20 cellular contexts compared by ENCODE assay signal in the genomic region with DNA sequence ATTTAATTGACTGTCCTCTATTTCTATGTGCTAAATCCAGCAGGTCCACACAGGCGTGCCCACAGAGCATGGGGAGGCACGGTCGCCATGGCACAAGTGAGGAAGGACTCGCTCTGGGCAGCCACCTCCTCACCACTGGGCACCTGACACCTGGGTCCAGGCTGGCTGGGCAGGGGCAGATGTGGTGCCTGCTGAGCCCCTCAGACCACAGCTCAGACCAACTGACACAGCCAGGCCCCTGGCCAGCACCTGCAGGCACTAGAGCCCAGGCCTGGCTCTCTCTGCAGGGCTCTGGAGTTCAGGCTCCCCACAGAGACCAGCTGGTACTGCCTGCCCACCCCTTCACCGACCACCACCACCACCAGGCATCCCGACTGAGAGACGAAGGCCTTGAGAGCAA. TPM values are rescaled to one million over a fixed set of nuclear protein-coding genes. Genes with fewer than 3 reads are reported as not detected.
A peak's percentile ranks its signal among the peaks of the same experiment; 100 is the strongest.
DNase-seq lines count a peak whose midpoint lies in the region; FAIRE-seq and TF ChIP-seq lines count a peak whose summit lies in the region.
"Had no signal": no experiment of that assay in that cellular context is flagged by ENCODE, and none has a peak within 500 bp of the region (broad histone marks: within the 10 kb centered on the region; RNA-seq: fewer than 3 reads in every experiment).

No MANE protein-coding gene starts in this region.

- in situ Hi-C loops in transverse colon (cut with MboI; ENCODE audit: low pct_ligation_motif_present in 1 of 4, low pct_unique_long_range_greater_than_20kb in 1 of 4, low sequenced_read_pairs in 3 of 4) = no loop called here

- H4K20me1 ChIP-seq in BLaER1 treated with 17β-estradiol and CSF1 and Interleukin-3, amounts not matched to agents 10 nM and 100 nM = 0 out of 22 replicates have a peak, but pooled peaks cover 0 to 4% (median 0%) of the 10 kb centered on the region in 11 experiments
- no peaks in the 10 kb centered on the region for H4K20me1 ChIP-seq in H9 (ENCODE audit: control insufficient read depth, insufficient read depth, insufficient read length)

- no peak overlapping the region for H4K8ac ChIP-seq in H9 (replicated peaks; ENCODE audit: insufficient read length, low read depth, low read length)

- intact Hi-C loops in kidney (cut with DNase I) = no loop called here
- intact Hi-C loops in posterior vena cava (cut with DNase I) = loop anchor here in 1 of 2 donors (10.0 kb wide), 1 partner anchor 1895 kb away; no protein-coding TSS in a partner anchor
- intact Hi-C loops in transverse colon (cut with DNase I; ENCODE audit: low total_unique reads) = no loop called here

- no peak overlapping the region for H2AK5ac ChIP-seq in H9 (ENCODE audit: insufficient read length, low read length)

- TF ChIP-seq CTCF in H9 (conservative IDR thresholded peaks at IDR 0.05) (no peak), kidney (IDR thresholded peaks at IDR 0.05; ENCODE audit: borderline replicate concordance, extremely low read depth, insufficient read depth) (no peak), transverse colon (IDR thresholded peaks at IDR 0.05) (no peak)

- no peak for TF ChIP-seq POLR2A in transverse colon (IDR thresholded peaks at IDR 0.05)

- H3K9ac ChIP-seq in BLaER1 treated with 17β-estradiol and CSF1 and Interleukin-3, amounts not matched to agents 10 nM and 100 nM = no peak overlapping the region
- H3K9ac ChIP-seq in H9 (ENCODE audit: extremely low read depth, insufficient read length, low read length) (no peak overlapping the region), kidney (ENCODE audit: low read length in 2 of 2) (no peak overlapping the region)

- no peak overlapping the region for H3K4ac ChIP-seq in H9 (ENCODE audit: low read depth, low read length)

- no peak overlapping the region for H2BK15ac ChIP-seq in H9 (ENCODE audit: low read depth, low read length)

- peaks cover 4% of the 10 kb centered on the region in 2 experiments; a peak in 3 of 5 replicates for H3K9me3 Mint-ChIP-seq in H9

- no peak for FAIRE-seq in kidney (lab: Jason Lieb, UNC)
- FAIRE-seq: H54, K562 had no signal

- H3K4me3 ChIP-seq in BLaER1 treated with 17β-estradiol and CSF1 and Interleukin-3, amounts not matched to agents 10 nM and 100 nM = no peak overlapping the region
- H3K4me3 ChIP-seq in kidney (ENCODE audit: low read length in 2 of 2) = no peak overlapping the region
- no peak overlapping the region for H3K4me3 ChIP-seq in transverse colon
- H3K4me3 ChIP-seq: K562, MG63 had no signal

- WGBS in H9 (ENCODE audit: extremely low coverage, insufficient read length, low lambda C conversion rate) = no CpG with 5 or more reads among the region's 7 CpGs
- 96 to 100% methylated on average over 2 to 7 of the region's 7 CpGs for WGBS in transverse colon (ENCODE audit: low coverage in 1 of 2), 2 donors

- H2BK20ac ChIP-seq in H9 (ENCODE audit: low read depth, low read length, poor library complexity, severe bottlenecking) = no peak overlapping the region

- H3K4me1 ChIP-seq in BLaER1 treated with 17β-estradiol and CSF1 and Interleukin-3, amounts not matched to agents 10 nM and 100 nM = peaks cover 8 to 15% (median 11%) of the 10 kb centered on the region in 10 experiments; a peak in 19 of 20 replicates
- no peaks in the 10 kb centered on the region for H3K4me1 ChIP-seq in H9 (ENCODE audit: insufficient read depth, low read length)
- no peaks in the 10 kb centered on the region for H3K4me1 ChIP-seq in kidney (ENCODE audit: control insufficient read depth in 1 of 2, insufficient read depth in 1 of 2, low read depth in 1 of 2, low read length in 2 of 2)
- H3K4me1 ChIP-seq in transverse colon = no peaks in the 10 kb centered on the region

- no peaks in the 10 kb centered on the region for H3K79me1 ChIP-seq in H9 (ENCODE audit: insufficient read depth, low read depth, low read length, poor library complexity, severe bottlenecking)

- TF ChIP-seq EP300 in transverse colon (IDR thresholded peaks at IDR 0.05; ENCODE audit: low read depth) = no peak

- H2AFZ ChIP-seq in H9 (ENCODE audit: low read length) = no peak overlapping the region

- no peak overlapping the region for H3K27ac ChIP-seq in BLaER1 treated with 17β-estradiol and CSF1 and Interleukin-3, amounts not matched to agents 10 nM and 100 nM
- H3K27ac ChIP-seq in H9 (ENCODE audit: insufficient read length, low read depth, low read length) (no peak overlapping the region), kidney (ENCODE audit: low read depth in 2 of 2, low read length in 2 of 2) (no peak overlapping the region), transverse colon (no peak overlapping the region)

- peak overlapping the region in 10 of 11 experiments; percentile 19 to 69 (median 44); a peak in 21 of 22 replicates for H3K4me2 ChIP-seq in BLaER1 treated with 17β-estradiol and CSF1 and Interleukin-3, amounts not matched to agents 10 nM and 100 nM
- no peak overlapping the region for H3K4me2 ChIP-seq in H9 (ENCODE audit: insufficient read depth, insufficient read length, low read length)

- no peak overlapping the region for H2BK12ac ChIP-seq in H9 (ENCODE audit: insufficient read length, low read depth, low read length)

- H3K14ac ChIP-seq in H9 (ENCODE audit: insufficient read depth, low read length) = peak overlapping the region; percentile 58; the same call in 1 of the 2 replicates

- H2BK5ac ChIP-seq in H9 (ENCODE audit: insufficient read length, low read length) = no peak overlapping the region

- H2BK120ac ChIP-seq in H9 (ENCODE audit: low read depth, low read length, poor library complexity, severe bottlenecking) = no peak overlapping the region

- H3K27ac Mint-ChIP-seq in H9 = peak overlapping the region in 1 of 3 experiments; percentile 52; a peak in 1 of 7 replicates

- no peaks in the 10 kb centered on the region for H3K23me2 ChIP-seq in H9 (ENCODE audit: insufficient read length, low read depth, low read length, poor library complexity, severe bottlenecking)

- H3K36me3 Mint-ChIP-seq in H9 (ENCODE audit: insufficient read depth in 1 of 3, low read depth in 3 of 3) = peaks cover 0 to 3% (median 0%) of the 10 kb centered on the region in 3 experiments; a peak in 3 of 7 replicates
- H3K36me3 Mint-ChIP-seq: CD4-positive, alpha-beta memory T cell had no signal

- H3T11ph ChIP-seq in H9 (ENCODE audit: low read length) = no peak overlapping the region

- H3K4me1 Mint-ChIP-seq in H9 = peaks cover 2 to 4% of the 10 kb centered on the region in 2 experiments; a peak in 3 of 4 replicates

- H3K18ac ChIP-seq in H9 (ENCODE audit: insufficient read length, low read depth, low read length) = no peak overlapping the region

- H3K27me3 ChIP-seq in BLaER1 treated with 17β-estradiol and CSF1 and Interleukin-3, amounts not matched to agents 10 nM and 100 nM = no peaks in the 10 kb centered on the region
- H3K27me3 ChIP-seq in H9 (ENCODE audit: insufficient read depth, low read length) (no peaks in the 10 kb centered on the region), transverse colon (no peaks in the 10 kb centered on the region)
- H3K27me3 ChIP-seq: MG63 had no signal

- H3K56ac ChIP-seq in H9 (ENCODE audit: insufficient read length, low read depth, low read length) = no peak overlapping the region

- peaks cover 8% of the 10 kb centered on the region for H3K27me3 Mint-ChIP-seq in H9 (ENCODE audit: low read depth)

- DNase-seq in H9 = no peak
- DNase-seq in kidney = peak; percentile 46
- DNase-seq in posterior vena cava (ENCODE audit: low spot score) = peak; percentile 61
- no peak for DNase-seq in NCI-H146 (lab: John Stamatoyannopoulos, UW)
- no peak for DNase-seq in transverse colon
- DNase-seq in activated CD4-positive, CD25-positive, alpha-beta regulatory T cell treated with anti-CD3 and anti-CD28 coated beads, Interleukin-2, amount 50 U/mL, for 72 hours = no peak
- DNase-seq: CD4-positive, alpha-beta memory T cell; DMS 273 treated with DMSO at 0.1 percent for 48 hours; DMS79 treated with DMSO at 0.1 percent for 48 hours; NCI-H1417; NCI-H187; NCI-H446; NCI-H526 had no signal

- H3K9me3 ChIP-seq in BLaER1 treated with 17β-estradiol and CSF1 and Interleukin-3, amounts not matched to agents 10 nM and 100 nM (replicated peaks in 1 of 11) = peaks cover 0 to 17% (median 12%) of the 10 kb centered on the region in 11 experiments; a peak in 14 of 22 replicates
- H3K9me3 ChIP-seq in H9 (ENCODE audit: control insufficient read depth, low read depth, low read length) = no peaks in the 10 kb centered on the region
- H3K9me3 ChIP-seq in kidney (ENCODE audit: control insufficient read depth in 1 of 2, low read length in 2 of 2) = no peaks in the 10 kb centered on the region
- H3K9me3 ChIP-seq in transverse colon = no peaks in the 10 kb centered on the region
- H3K9me3 ChIP-seq: Caco-2, MG63 had no signal

- no peaks in the 10 kb centered on the region for H3K36me3 ChIP-seq in BLaER1 treated with 17β-estradiol and CSF1 and Interleukin-3, amounts not matched to agents 10 nM and 100 nM
- H3K36me3 ChIP-seq in kidney (ENCODE audit: control insufficient read depth in 1 of 2, insufficient read depth in 2 of 2, low read length in 2 of 2) (no peaks in the 10 kb centered on the region), transverse colon (no peaks in the 10 kb centered on the region)
- H3K36me3 ChIP-seq: MG63 had no signal

- no peak overlapping the region for H3K23ac ChIP-seq in H9 (ENCODE audit: insufficient read length, low read depth, low read length)

- no peak overlapping the region for H4K91ac ChIP-seq in H9 (ENCODE audit: insufficient read length, low read depth, low read length)

- no peak overlapping the region for H3K4me3 Mint-ChIP-seq in H9
- H3K4me3 Mint-ChIP-seq: CD4-positive, alpha-beta memory T cell had no signal

- no peaks in the 10 kb centered on the region for H3K79me2 ChIP-seq in H9 (ENCODE audit: insufficient read depth, low read length)

- H4K5ac ChIP-seq in H9 (ENCODE audit: insufficient read length, low read depth, low read length) = no peak overlapping the region

RNA-seq across cellular contexts. Expression of gene LINC01488, which starts 27.9 kb away (rescaled TPM):
- total RNA-seq in H9 (2021) = not detected in 2 replicates
- total RNA-seq in kidney = not detected
- not detected for polyA plus RNA-seq in kidney (ENCODE audit: insufficient read depth, low read depth, low replicate concordance)
- not detected for total RNA-seq in posterior vena cava
- total RNA-seq in transverse colon = not detected
- total RNA-seq: Caco-2; CD4-positive, alpha-beta memory T cell; K562; LHCN-M2 had no signal
- polyA plus RNA-seq: BJ; CD4-positive, alpha-beta memory T cell; K562 had no signal

Comparison
In these comparisons a context has a peak if more than half of its experiments do, and no peak if none do; other contexts are left out.
1. DNase-seq: peak in kidney (single experiment) and posterior vena cava (single experiment); none in H9 (single experiment), NCI-H146 (single experiment), transverse colon (single experiment) and activated CD4-positive, CD25-positive, alpha-beta regulatory T cell treated with anti-CD3 and anti-CD28 coated beads, Interleukin-2, amount 50 U/mL, for 72 hours (single experiment).